Comparison of ENCODE assay signal across 12 cellular contexts in the genomic region with DNA sequence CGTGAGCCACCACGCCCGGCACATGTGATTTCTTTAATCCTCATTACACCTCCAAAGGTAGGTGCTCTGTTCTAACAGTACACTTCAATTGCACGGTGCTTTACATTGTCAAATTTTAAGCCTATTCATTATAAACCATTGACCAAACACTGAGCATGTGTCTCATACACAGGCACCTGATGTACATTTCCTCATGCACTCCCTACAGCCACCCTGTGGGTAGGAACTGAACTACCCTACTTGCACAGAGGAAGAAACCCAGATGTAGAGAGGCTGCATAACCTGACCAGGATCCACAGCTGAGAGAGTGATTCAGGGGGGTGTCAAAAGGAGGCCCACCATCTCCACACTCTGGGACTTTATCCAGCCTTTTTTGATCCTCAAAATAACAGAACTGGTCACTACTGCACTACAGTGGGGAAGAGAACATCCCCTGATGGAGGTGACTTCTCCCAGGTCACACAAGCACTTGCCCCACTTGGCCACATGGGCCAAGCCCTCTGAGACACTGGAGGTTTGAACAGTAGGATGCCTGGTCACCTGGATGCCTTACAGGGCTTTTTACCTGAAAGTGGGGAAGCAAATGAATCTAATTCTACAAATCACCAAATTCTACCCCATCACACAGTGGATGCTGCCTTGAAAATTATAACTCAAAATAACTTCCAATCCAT. TPM values are rescaled to one million over a fixed set of nuclear protein-coding genes. Genes with fewer than 3 reads are reported as not detected.
DNase-seq lines count a peak whose midpoint lies in the region; ATAC-seq and TF ChIP-seq lines count a peak whose summit lies in the region.
"Had no signal": no experiment of that assay in that cellular context is flagged by ENCODE, and none has a peak within 500 bp of the region (broad histone marks: within the 10 kb centered on the region; RNA-seq: fewer than 3 reads in every experiment).

No MANE protein-coding gene starts in this region.

- H3K4me1 ChIP-seq in SK-N-SH (ENCODE audit: control insufficient read depth in 1 of 2, insufficient read depth in 2 of 2, low read depth in 1 of 2, low read length in 1 of 2) (peaks cover 0 to 1% of the 10 kb centered on the region in 2 experiments; a peak in 1 of 4 replicates), transverse colon (no peaks in the 10 kb centered on the region)

- H3K79me2 ChIP-seq in SK-N-SH (ENCODE audit: insufficient read depth) = no peaks in the 10 kb centered on the region

- ATAC-seq in left lobe of liver = peak; percentile 26

- CTCF ChIA-PET in SK-N-SH (lab: Yijun Ruan, JAX) = interaction anchor here (1.1 to 19.4 kb wide), 4 partner anchors 76 to 171 kb away, joined by 3 to 779 read pairs (median 532); no protein-coding TSS in a partner anchor

- H3K27me3 ChIP-seq in HL-60 (ENCODE audit: insufficient read depth, poor library complexity, severe bottlenecking) (peaks cover 9% of the 10 kb centered on the region), SK-N-SH (ENCODE audit: insufficient read depth) (peaks cover 52% of the 10 kb centered on the region), transverse colon (peaks cover 91% of the 10 kb centered on the region)

- H3K36me3 ChIP-seq in SK-N-SH (replicated peaks in 1 of 2; ENCODE audit: control insufficient read depth in 1 of 2, insufficient read depth in 2 of 2, low read length in 1 of 2) (no peaks in the 10 kb centered on the region), transverse colon (no peaks in the 10 kb centered on the region)
- H3K36me3 ChIP-seq: tibial artery had no signal

- H3K4me3 ChIP-seq in HL-60 (replicated peaks; ENCODE audit: insufficient read depth, low read length) (no peak overlapping the region), SK-N-SH (ENCODE audit: low read depth in 2 of 2, low read length in 1 of 2) (no peak overlapping the region), transverse colon (no peak overlapping the region)
- H3K4me3 ChIP-seq: tibial artery had no signal

- in situ Hi-C loops in transverse colon (cut with MboI; ENCODE audit: low pct_ligation_motif_present in 1 of 4, low pct_unique_long_range_greater_than_20kb in 1 of 4, low sequenced_read_pairs in 3 of 4) = loop anchor here in 3 of 4 donors (10.0 kb wide), 2 partner anchors 84 to 104 kb away; no protein-coding TSS in a partner anchor

- H3K27ac Mint-ChIP-seq in endothelial cell (ENCODE audit: unreplicated experiment) = no peak overlapping the region

- intact Hi-C loops in transverse colon (cut with DNase I; ENCODE audit: low total_unique reads) = no loop called here

- no peaks in the 10 kb centered on the region for H3K9me2 ChIP-seq in SK-N-SH

- TF ChIP-seq POLR2A in transverse colon (IDR thresholded peaks at IDR 0.05) = no peak

- H3K27ac ChIP-seq in HL-60 (replicated peaks) (no peak overlapping the region), SK-N-SH (ENCODE audit: low read depth in 2 of 2, low read length in 1 of 2) (no peak overlapping the region), transverse colon (no peak overlapping the region)
- H3K27ac ChIP-seq: tibial artery had no signal

- peak; percentile 40 for TF ChIP-seq RAD21 in SK-N-SH (IDR thresholded peaks at IDR 0.05; ENCODE audit: low read length)

- H3K4me3 Mint-ChIP-seq in endothelial cell (ENCODE audit: unreplicated experiment) = no peak overlapping the region

- no peaks in the 10 kb centered on the region for H3K36me3 Mint-ChIP-seq in endothelial cell (ENCODE audit: low read depth, unreplicated experiment)

- TF ChIP-seq CTCF in HL-60 (IDR thresholded peaks at IDR 0.05; ENCODE audit: insufficient read depth, low read length) (peak; percentile 5), SK-N-SH (IDR thresholded peaks at IDR 0.05) (peak; percentile 14; the same call in 1 of the 2 replicates), endothelial cell (IDR thresholded peaks at IDR 0.05; ENCODE audit: unreplicated experiment) (no peak), transverse colon (IDR thresholded peaks at IDR 0.05) (no peak)

- WGBS in SK-N-SH (ENCODE audit: low lambda C conversion rate) = 73% methylated on average over 4 of the region's 4 CpGs
- 57% methylated on average over 4 of the region's 4 CpGs; no CpG with 5 or more reads in 1 of the 2 donors for WGBS in transverse colon (ENCODE audit: low coverage in 1 of 2), 2 donors

- TF ChIP-seq EP300 in SK-N-SH (IDR thresholded peaks at IDR 0.05; ENCODE audit: borderline replicate concordance in 1 of 2, low read depth in 1 of 2, low read length in 1 of 2) (no peak), transverse colon (IDR thresholded peaks at IDR 0.05; ENCODE audit: low read depth) (no peak)

- DNase-seq in NCI-H1436 (lab: John Stamatoyannopoulos, UW) = peak; percentile 18
- DNase-seq in NCI-H1436 treated with DMSO at 0.1 percent for 48 hours (lab: John Stamatoyannopoulos, UW) = no peak
- DNase-seq in HL-60 (ENCODE audit: low read depth in 1 of 2, low spot score in 1 of 2) = peak in 1 of 2 experiments; percentile 62
- peak; percentile 54 for DNase-seq in SK-N-SH
- no peak for DNase-seq in left lobe of liver (ENCODE audit: low spot score)
- DNase-seq in endothelial cell (ENCODE audit: low spot score) = no peak
- no peak for DNase-seq in transverse colon
- no peak for DNase-seq in anterior cingulate cortex (lab: John Stamatoyannopoulos, UW)
- DNase-seq: activated CD8-positive, alpha-beta memory T cell treated with anti-CD3 and anti-CD28 coated beads for 24 hours; islet precursor cell; tibial artery had no signal

- H3K9ac ChIP-seq in SK-N-SH = no peak overlapping the region

- no peaks in the 10 kb centered on the region for H3F3A ChIP-seq in SK-N-SH (replicated peaks; ENCODE audit: insufficient read depth)

- H2AFZ ChIP-seq in SK-N-SH (ENCODE audit: low read depth) = no peak overlapping the region

- POLR2A ChIA-PET in SK-N-SH (lab: Yijun Ruan, JAX) = no interaction called here

- H3K9me3 Mint-ChIP-seq in endothelial cell (ENCODE audit: unreplicated experiment) = no peaks in the 10 kb centered on the region

- no peaks in the 10 kb centered on the region for H3K4me1 Mint-ChIP-seq in endothelial cell (ENCODE audit: unreplicated experiment)

- no peak overlapping the region for H3K4me2 ChIP-seq in SK-N-SH

- H3K9me3 ChIP-seq in SK-N-SH (no peaks in the 10 kb centered on the region), transverse colon (no peaks in the 10 kb centered on the region)
- H3K9me3 ChIP-seq: tibial artery had no signal

- H3K27me3 Mint-ChIP-seq in endothelial cell (ENCODE audit: unreplicated experiment) = peaks cover 4% of the 10 kb centered on the region

- H4K20me1 ChIP-seq in SK-N-SH (ENCODE audit: insufficient read depth) = no peaks in the 10 kb centered on the region

TF ChIP-seq in SK-N-SH, 30 proteins besides CTCF, POLR2A, EP300 and RAD21:
- no peak for TF ChIP-seq NRF1 (IDR thresholded peaks at IDR 0.05; ENCODE audit: low read depth, low read length)
- peak; percentile 16; the same call in 1 of the 2 replicates for TF ChIP-seq SMC3 (IDR thresholded peaks at IDR 0.05; ENCODE audit: low read depth, low read length)
TF ChIP-seq in SK-N-SH: peak in this region for 1.

RNA-seq across cellular contexts. Expression of gene DPYSL5, which starts 6.9 kb away (rescaled TPM):
- polyA plus RNA-seq in SK-N-SH (2012; rRNA removed) = 0.79 and 1.8 TPM in 2 replicates
- 1.0 and 2.8 TPM in 2 replicates for polyA plus RNA-seq in SK-N-SH (2012; cell fraction: cytosol; rRNA removed)
- polyA plus RNA-seq in SK-N-SH (2012; cell fraction: nucleus; rRNA removed) = 0.64 and 1.0 TPM in 2 replicates
- total RNA-seq in left lobe of liver (not detected), endothelial cell (ENCODE audit: unreplicated experiment) (0.23 TPM), transverse colon (under 1 TPM in 1 of 4 donors, not detected in 3; 0.32 TPM)
- total RNA-seq: endothelial cell of umbilical vein had no signal
- polyA plus RNA-seq: endothelial cell of umbilical vein had no signal

RNA-seq across cellular contexts. Expression of gene CENPA, which starts 55.2 kb away (rescaled TPM):
- polyA plus RNA-seq in SK-N-SH (2012; rRNA removed) = 17.0 and 19.5 TPM in 2 replicates
- 15.4 and 19.7 TPM in 2 replicates for polyA plus RNA-seq in SK-N-SH (2012; cell fraction: cytosol; rRNA removed)
- polyA plus RNA-seq in SK-N-SH (2012; cell fraction: nucleus; rRNA removed) = 8.0 and 9.4 TPM in 2 replicates
- 0.33 TPM for total RNA-seq in left lobe of liver
- 3.9 TPM for total RNA-seq in endothelial cell (ENCODE audit: unreplicated experiment)
- total RNA-seq in transverse colon = 10 to 100 TPM in 1 of 4 donors, 1 to 10 TPM in 1, not detected in 2; 1.1 to 14.9 TPM

Comparison
In these comparisons a context has a peak if more than half of its experiments do, and no peak if none do; other contexts are left out.
1. DNase-seq: peak in NCI-H1436 (single experiment) and SK-N-SH (single experiment); none in NCI-H1436 treated with DMSO at 0.1 percent for 48 hours (single experiment), left lobe of liver (single experiment), endothelial cell (single experiment), transverse colon (single experiment) and anterior cingulate cortex (0 of 58).
2. CTCF ChIP-seq: peak in HL-60 (single experiment) and SK-N-SH (single experiment); none in endothelial cell (single experiment) and transverse colon (0 of 5).